Comparison of ENCODE assay signal across 8 cellular contexts in genomic region chr14:75088566-75089373, GRCh38. TPM values are rescaled to one million over a fixed set of nuclear protein-coding genes. Genes with fewer than 3 reads are reported as not detected.
DNase-seq lines count a peak whose midpoint lies in the region; ATAC-seq, FAIRE-seq and TF ChIP-seq lines count a peak whose summit lies in the region.

No MANE protein-coding gene starts in this region.

- no peak overlapping the region for H2AFZ ChIP-seq in astrocyte (ENCODE audit: low read depth, low read length)

- H3K36me3 ChIP-seq in Peyer's patch (peaks cover 0 to 82% (median 0%) of the 10 kb centered on the region in 3 donors), astrocyte (ENCODE audit: insufficient read depth, low read length) (peaks cover 26% of the 10 kb centered on the region)

- no peaks in the 10 kb centered on the region for H3K27me3 ChIP-seq in Peyer's patch
- no peaks in the 10 kb centered on the region for H3K27me3 ChIP-seq in astrocyte (ENCODE audit: insufficient read depth, low read length)

- H3K9ac ChIP-seq in astrocyte (ENCODE audit: low read length): no peak overlapping the region

- peak; percentile 37 to 95 (median 85) for TF ChIP-seq CTCF in Peyer's patch (IDR thresholded peaks at IDR 0.05)
- TF ChIP-seq CTCF in astrocyte (IDR thresholded peaks at IDR 0.05; ENCODE audit: insufficient read depth, low read depth, low read length): peak; percentile 88

- H3K4me1 ChIP-seq in Peyer's patch (no peaks in the 10 kb centered on the region), astrocyte (ENCODE audit: insufficient read depth, low read length) (no peaks in the 10 kb centered on the region)

- H4K20me1 ChIP-seq in astrocyte (ENCODE audit: insufficient read depth, low read length): no peaks in the 10 kb centered on the region

- H3K9me3 ChIP-seq in Peyer's patch: no peaks in the 10 kb centered on the region
- no peaks in the 10 kb centered on the region for H3K9me3 ChIP-seq in astrocyte (ENCODE audit: insufficient read depth, low read depth, low read length)

- H3K9me3 Mint-ChIP-seq in astrocyte (ENCODE audit: unreplicated experiment): no peaks in the 10 kb centered on the region

- peaks cover 11% of the 10 kb centered on the region for H3K36me3 Mint-ChIP-seq in astrocyte (ENCODE audit: low read depth, unreplicated experiment)

- H3K4me3 Mint-ChIP-seq in astrocyte (ENCODE audit: unreplicated experiment): no peak overlapping the region

- H3K4me3 ChIP-seq in Jurkat, Clone E6-1 (ENCODE audit: low read length): no peak overlapping the region
- no peak overlapping the region for H3K4me3 ChIP-seq in Peyer's patch
- H3K4me3 ChIP-seq in astrocyte (ENCODE audit: insufficient read depth, low read depth, low read length): no peak overlapping the region

- H3K27ac ChIP-seq in Peyer's patch (peak overlapping the region in 1 of 4 donors; percentile 8), astrocyte (ENCODE audit: low read depth, low read length) (no peak overlapping the region)

- ATAC-seq in GM21529 (IDR thresholded peaks at IDR 0.05; ENCODE audit: unreplicated experiment): no peak

- no peak overlapping the region for H3K27ac Mint-ChIP-seq in astrocyte (ENCODE audit: unreplicated experiment)

- peak; percentile 13 for FAIRE-seq in astrocyte (lab: Jason Lieb, UNC)

- no peak overlapping the region for H3K4me2 ChIP-seq in astrocyte (ENCODE audit: low read length)

- DNase-seq in DMS79 treated with DMSO at 0.1 percent for 48 hours (lab: John Stamatoyannopoulos, UW) (peak; percentile 71), Peyer's patch (peak; percentile 40 to 71 (median 47)), astrocyte (ENCODE audit: low read depth) (peak; percentile 23), hippocampal formation (lab: John Stamatoyannopoulos, UW) (peak; percentile 16 to 56), GM19238 (ENCODE audit: insufficient read length, low spot score) (no peak)
- peak; percentile 35 for DNase-seq in Jurkat, Clone E6-1 (ENCODE audit: low read depth, low spot score)
- DNase-seq in stimulated activated CD4-positive, alpha-beta T cell treated with anti-CD3 and anti-CD28 coated beads, Interleukin-12 subunit alpha, Interleukin-12 subunit beta, amount 100 ng/mL, for 48 hours (ENCODE audit: low read depth in 2 of 3, low spot score in 1 of 3): peak in 2 of 3 donors; percentile 11 to 51

- no peaks in the 10 kb centered on the region for H3K4me1 Mint-ChIP-seq in astrocyte (ENCODE audit: low read depth, unreplicated experiment)

- TF ChIP-seq POLR2A in Peyer's patch (IDR thresholded peaks at IDR 0.05): no peak

- H3K27me3 Mint-ChIP-seq in astrocyte (ENCODE audit: low read depth, unreplicated experiment): no peaks in the 10 kb centered on the region

- no peaks in the 10 kb centered on the region for H3K79me2 ChIP-seq in astrocyte (ENCODE audit: insufficient read depth, low read length)

RNA-seq across cellular contexts. Expression of gene ZC2HC1C, which starts 19.3 kb away (rescaled TPM):
- not detected for polyA plus RNA-seq in Jurkat, Clone E6-1 (2012; ENCODE audit: insufficient read depth, insufficient read length)
- 10 to 100 TPM in 3 of 4 donors, 1 to 10 TPM in 1; 9.2 to 18.3 (median 14.9) TPM for total RNA-seq in Peyer's patch
- total RNA-seq in astrocyte: 1.4 and 1.7 TPM in 2 replicates

RNA-seq across cellular contexts. Expression of gene ACYP1, which starts 24.9 kb away (rescaled TPM):
- polyA plus RNA-seq in Jurkat, Clone E6-1 (2012; ENCODE audit: insufficient read depth, insufficient read length): 75.5 TPM
- total RNA-seq in Peyer's patch (10 to 100 TPM; 15.7 to 36.4 (median 25.0) TPM), astrocyte (6.9 and 8.9 TPM in 2 replicates)

RNA-seq across cellular contexts. Expression of gene MLH3, which starts 37.5 kb away (rescaled TPM):
- polyA plus RNA-seq in Jurkat, Clone E6-1 (2012; ENCODE audit: insufficient read depth, insufficient read length): not detected
- 10 to 100 TPM; 40.6 to 57.0 (median 48.5) TPM for total RNA-seq in Peyer's patch
- 12.7 and 12.9 TPM in 2 replicates for total RNA-seq in astrocyte

RNA-seq across cellular contexts. Expression of gene NEK9, which starts 38.1 kb away (rescaled TPM):
- 46.6 TPM for polyA plus RNA-seq in Jurkat, Clone E6-1 (2012; ENCODE audit: insufficient read depth, insufficient read length)
- total RNA-seq in Peyer's patch (10 to 100 TPM; 32.4 to 53.6 (median 42.0) TPM), astrocyte (45.2 and 56.3 TPM in 2 replicates)
